Comparison of ENCODE assay signal across 1 cellular context in genomic region chr1:43454270-43455011, GRCh38.
A peak's percentile ranks its signal among the peaks of the same experiment; 100 is the strongest.
TF ChIP-seq lines count a peak whose summit lies in the region.

No MANE protein-coding gene starts in this region.

TF ChIP-seq in SK-N-SH, 30 proteins besides CTCF, POLR2A, EP300 and RAD21:
- 0 out of 2 replicates have a peak, but pooled peaks have one; percentile 1 for TF ChIP-seq MAX (IDR thresholded peaks at IDR 0.05; ENCODE audit: low read depth)
- TF ChIP-seq, protein P1, sequence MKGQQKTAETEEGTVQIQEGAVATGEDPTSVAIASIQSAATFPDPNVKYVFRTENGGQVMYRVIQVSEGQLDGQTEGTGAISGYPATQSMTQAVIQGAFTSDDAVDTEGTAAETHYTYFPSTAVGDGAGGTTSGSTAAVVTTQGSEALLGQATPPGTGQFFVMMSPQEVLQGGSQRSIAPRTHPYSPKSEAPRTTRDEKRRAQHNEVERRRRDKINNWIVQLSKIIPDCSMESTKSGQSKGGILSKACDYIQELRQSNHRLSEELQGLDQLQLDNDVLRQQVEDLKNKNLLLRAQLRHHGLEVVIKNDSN (IDR thresholded peaks at IDR 0.05; ENCODE audit: borderline replicate concordance, low read depth): peak; percentile 54; the same call in 1 of the 2 replicates
- no peak for TF ChIP-seq FOXM1 (IDR thresholded peaks at IDR 0.05; ENCODE audit: low read depth)
- peak; percentile 46; the same call in 1 of the 2 replicates for TF ChIP-seq SIN3A (IDR thresholded peaks at IDR 0.05; ENCODE audit: borderline replicate concordance, low read depth, low read length)
- TF ChIP-seq FOSL2 (IDR thresholded peaks at IDR 0.05; ENCODE audit: borderline replicate concordance, low read depth): no peak
- 0 out of 2 replicates have a peak, but pooled peaks have one; percentile 23 for TF ChIP-seq MXI1 (IDR thresholded peaks at IDR 0.05; ENCODE audit: low read depth, low read length)
